Comparison of ENCODE assay signal across 17 cellular contexts in the genomic region with DNA sequence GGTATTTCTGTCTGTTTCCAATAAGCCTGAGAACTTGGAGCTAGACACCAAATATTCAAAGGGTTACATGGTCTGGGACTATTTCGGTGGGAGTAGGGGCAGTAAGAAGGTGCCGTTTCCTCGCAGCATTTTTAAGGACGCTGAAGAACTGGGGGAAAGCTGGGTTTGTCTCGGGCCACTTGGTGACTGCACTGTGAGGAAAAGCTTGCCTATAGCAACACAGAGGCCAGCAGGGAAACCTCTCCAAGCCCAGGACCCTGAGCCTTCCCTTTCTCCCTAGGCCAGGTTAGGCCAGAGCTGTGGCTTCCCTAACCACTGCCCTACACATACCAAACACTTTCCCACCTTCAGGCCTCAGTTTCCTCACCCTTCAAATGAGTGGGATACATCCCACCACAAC. TPM values are rescaled to one million over a fixed set of nuclear protein-coding genes. Genes with fewer than 3 reads are reported as not detected.
"Had no signal": no experiment of that assay in that cellular context is flagged by ENCODE, and none has a peak within 500 bp of the region (broad histone marks: within the 10 kb centered on the region; RNA-seq: fewer than 3 reads in every experiment).

No MANE protein-coding gene starts in this region.

- H3K27ac Mint-ChIP-seq: activated CD8-positive, alpha-beta T cell treated with anti-CD3 and anti-CD28 coated beads for 36 hours; activated T-cell treated with anti-CD3 and anti-CD28 coated beads, Interleukin-2, amount 50 U/mL, for 72 hours; dendritic cell treated with granulocyte-macrophage colony-stimulating factor and Interleukin-4, amounts not matched to agents 40 ng/mL and 50 ng/mL, for 4 days; effector memory CD8-positive, alpha-beta T cell; stimulated activated naive CD8-positive, alpha-beta T cell treated with anti-CD3 and anti-CD28 coated beads, Interleukin-15, Interleukin-2, amounts not matched to agents 100 ng/mL and 50 ng/mL, for 24 hours had no signal

- H3K4me3 ChIP-seq: lung, testis had no signal

- H3K27me3 ChIP-seq: testis had no signal

- ATAC-seq: activated CD8-positive, alpha-beta T cell treated with anti-CD3 and anti-CD28 coated beads for 36 hours; activated T-cell treated with anti-CD3 and anti-CD28 coated beads, Interleukin-2, amount 50 U/mL, for 72 hours; effector memory CD8-positive, alpha-beta T cell; left colon had no signal

- H3K27ac ChIP-seq: epithelial cell of prostate, testis had no signal

- H3K4me3 Mint-ChIP-seq: activated CD8-positive, alpha-beta T cell treated with anti-CD3 and anti-CD28 coated beads for 36 hours; activated T-cell treated with anti-CD3 and anti-CD28 coated beads, Interleukin-2, amount 50 U/mL, for 72 hours; dendritic cell treated with granulocyte-macrophage colony-stimulating factor and Interleukin-4, amounts not matched to agents 40 ng/mL and 50 ng/mL, for 4 days; effector memory CD8-positive, alpha-beta T cell; stimulated activated naive CD8-positive, alpha-beta T cell treated with anti-CD3 and anti-CD28 coated beads, Interleukin-15, Interleukin-2, amounts not matched to agents 100 ng/mL and 50 ng/mL, for 24 hours had no signal

- H3K9me3 ChIP-seq: testis had no signal

- DNase-seq: activated CD8-positive, alpha-beta memory T cell treated with anti-CD3 and anti-CD28 coated beads, Interleukin-2, amount 50 U/mL, for 4 hours; activated CD8-positive, alpha-beta T cell treated with anti-CD3 and anti-CD28 coated beads for 36 hours; activated gamma-delta T cell treated with Interleukin-2 at 50 U/mL for 16 hours; activated T-cell treated with anti-CD3 and anti-CD28 coated beads, Interleukin-2, amount 50 U/mL, for 72 hours; central memory CD4-positive, alpha-beta T cell; effector memory CD8-positive, alpha-beta T cell; left colon; occipital lobe; stimulated activated CD4-positive, alpha-beta T cell treated with anti-CD3 and anti-CD28 coated beads, Interleukin-15, amount 100 ng/mL, for 24 hours; stimulated activated CD4-positive, alpha-beta T cell treated with anti-CD3 and anti-CD28 coated beads, Interleukin-4, amount 100 ng/mL, for 24 hours; T1000; testis had no signal

- H3K9me3 Mint-ChIP-seq: activated CD8-positive, alpha-beta T cell treated with anti-CD3 and anti-CD28 coated beads for 36 hours; activated T-cell treated with anti-CD3 and anti-CD28 coated beads, Interleukin-2, amount 50 U/mL, for 72 hours; dendritic cell treated with granulocyte-macrophage colony-stimulating factor and Interleukin-4, amounts not matched to agents 40 ng/mL and 50 ng/mL, for 4 days; effector memory CD8-positive, alpha-beta T cell; nephron; stimulated activated naive CD8-positive, alpha-beta T cell treated with anti-CD3 and anti-CD28 coated beads, Interleukin-15, Interleukin-2, amounts not matched to agents 100 ng/mL and 50 ng/mL, for 24 hours had no signal

RNA-seq across cellular contexts. Expression of gene GLIS1, which starts 3.3 kb away (rescaled TPM):
- total RNA-seq: activated CD8-positive, alpha-beta T cell treated with anti-CD3 and anti-CD28 coated beads for 36 hours; activated T-cell treated with anti-CD3 and anti-CD28 coated beads, Interleukin-2, amount 50 U/mL, for 72 hours; occipital lobe had no signal
